ENCODE assay signal across 23 cellular contexts in the genomic region with DNA sequence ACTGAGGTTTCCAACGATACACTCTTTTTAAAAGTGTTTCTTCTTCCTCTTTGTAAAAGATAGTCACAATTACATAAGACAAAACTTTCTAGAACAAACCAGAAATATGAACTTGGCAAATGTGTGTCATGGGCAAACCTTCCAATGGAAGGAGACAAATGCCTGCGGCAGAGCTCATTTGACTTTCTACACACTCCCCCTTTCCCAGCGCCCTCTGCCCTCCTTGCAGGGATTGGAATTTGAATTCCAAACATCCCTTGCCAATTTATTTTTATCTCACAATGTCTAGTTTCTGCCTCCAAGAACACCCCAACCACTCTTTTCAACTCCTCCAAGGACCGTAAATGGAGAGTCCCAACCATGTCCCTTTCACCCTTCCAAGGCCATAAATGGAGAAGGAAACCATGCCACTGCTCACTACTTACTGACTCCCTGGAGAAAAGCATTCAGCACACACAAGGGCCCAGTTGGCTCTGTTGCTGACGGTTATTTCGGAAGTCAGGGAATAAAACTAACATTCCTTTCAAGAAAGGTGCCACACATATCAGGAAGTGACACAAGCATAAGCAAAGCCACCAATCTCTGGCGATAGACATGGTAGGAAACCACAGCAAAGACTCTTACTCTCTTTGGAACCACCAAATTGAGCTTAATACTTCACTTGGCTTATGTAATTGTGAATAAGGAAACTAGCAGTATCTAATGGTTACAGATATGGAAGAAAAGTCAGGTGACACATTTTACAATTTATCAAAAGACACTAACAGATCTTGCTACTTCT. TPM values are rescaled to one million over a fixed set of nuclear protein-coding genes. Genes with fewer than 3 reads are reported as not detected.
DNase-seq lines count a peak whose midpoint lies in the region; ATAC-seq, FAIRE-seq and TF ChIP-seq lines count a peak whose summit lies in the region.
"Had no signal": no experiment of that assay in that cellular context is flagged by ENCODE, and none has a peak within 500 bp of the region (broad histone marks: within the 10 kb centered on the region; RNA-seq: fewer than 3 reads in every experiment).

No MANE protein-coding gene starts in this region.

- peak; percentile 24 for FAIRE-seq in H1 (lab: Jason Lieb, UNC)
- FAIRE-seq: endometrium, GM12878, H54 had no signal

- H3K4me1 ChIP-seq in CD8-positive, alpha-beta T cell (ENCODE audit: insufficient read depth, low read length) = peaks cover 19% of the 10 kb centered on the region
- H3K4me1 ChIP-seq in H1 (replicated peaks in 1 of 4; ENCODE audit: control insufficient read depth in 3 of 4, insufficient read depth in 4 of 4, low read length in 3 of 4) (no peaks in the 10 kb centered on the region), psoas muscle (no peaks in the 10 kb centered on the region), ovary (ENCODE audit: insufficient read depth) (no peaks in the 10 kb centered on the region)

- H3K4me3 ChIP-seq in CD8-positive, alpha-beta T cell (ENCODE audit: low read depth, low read length) = no peak overlapping the region
- H3K4me3 ChIP-seq in H1 (ENCODE audit: extremely low read depth in 1 of 4, insufficient read depth in 2 of 4, low read depth in 3 of 4, low read length in 4 of 4) (no peak overlapping the region), psoas muscle (no peak overlapping the region), ovary (no peak overlapping the region)
- H3K4me3 ChIP-seq: BLaER1 treated with 17β-estradiol and CSF1 and Interleukin-3, amounts not matched to agents 10 nM and 100 nM; GM12878 had no signal

- no peak for TF ChIP-seq EP300 in H1 (IDR thresholded peaks at IDR 0.05; ENCODE audit: borderline replicate concordance in 1 of 2, low read depth in 2 of 2, low read length in 2 of 2)
- no peak for TF ChIP-seq EP300 in ovary (IDR thresholded peaks at IDR 0.05)

- no peaks in the 10 kb centered on the region for H3K27me3 ChIP-seq in CD8-positive, alpha-beta T cell (ENCODE audit: insufficient read depth, low read length)
- H3K27me3 ChIP-seq in H1 (replicated peaks in 1 of 4; ENCODE audit: control insufficient read depth in 3 of 4, extremely low read depth in 1 of 4, insufficient read depth in 3 of 4, low read length in 3 of 4) (no peaks in the 10 kb centered on the region), psoas muscle (ENCODE audit: insufficient read depth in 3 of 3, low read length in 2 of 3) (no peaks in the 10 kb centered on the region), ovary (no peaks in the 10 kb centered on the region)
- H3K27me3 ChIP-seq: BLaER1 treated with 17β-estradiol and CSF1 and Interleukin-3, amounts not matched to agents 10 nM and 100 nM had no signal

- H3K14ac ChIP-seq in H1 (ENCODE audit: insufficient read length) = no peak overlapping the region

- TF ChIP-seq RAD21 in H1 (IDR thresholded peaks at IDR 0.05 in 1 of 2, conservative IDR thresholded peaks at IDR 0.05 in 1 of 2; ENCODE audit: low read depth in 2 of 2, low read length in 2 of 2) = no peak

- no peak overlapping the region for H2BK12ac ChIP-seq in H1 (ENCODE audit: low read depth, low read length)

- POLR2A ChIA-PET in CD8-positive, alpha-beta T cell (lab: Charles Lee) = no interaction called here
- POLR2A ChIA-PET in H1 (lab: Charles Lee; ENCODE audit: partially characterized antibody) = interaction anchor here (2.2 kb wide), 1 partner anchor 13 kb away, joined by 7 read pairs; no protein-coding TSS in a partner anchor

- no peak overlapping the region for H2AFZ ChIP-seq in H1 (ENCODE audit: low read length)

- no peak overlapping the region for H3K18ac ChIP-seq in H1 (ENCODE audit: extremely low read depth, low read length)

- no peak overlapping the region for H2BK120ac ChIP-seq in H1 (replicated peaks; ENCODE audit: low read depth, low read length)

- H3K36me3 Mint-ChIP-seq in CD8-positive, alpha-beta T cell = peaks cover 36% of the 10 kb centered on the region
- peaks cover 17% of the 10 kb centered on the region for H3K36me3 Mint-ChIP-seq in activated T-helper 17 cell treated with anti-CD3 and anti-CD28 coated beads, Interleukin-2, amount 50 U/mL, for 72 hours (ENCODE audit: low read depth)

- ATAC-seq in CD8-positive, alpha-beta T cell = peak; percentile 76
- ATAC-seq in activated T-helper 17 cell treated with anti-CD3 and anti-CD28 coated beads, Interleukin-2, amount 50 U/mL, for 72 hours (replicated peaks) = no peak
- ATAC-seq in psoas muscle = no peak
- no peak for ATAC-seq in HG02973 (IDR thresholded peaks at IDR 0.05; ENCODE audit: unreplicated experiment)
- ATAC-seq: GM12878, SK-N-SH treated with all-trans-retinoic acid at 6 μM for 48 hours had no signal

- H2BK5ac ChIP-seq in H1 (ENCODE audit: low read depth, low read length) = no peak overlapping the region

- 93% methylated on average over 7 of the region's 7 CpGs; no CpG with 5 or more reads in 1 of the 2 experiments for WGBS in H1 (ENCODE audit: extremely low coverage in 1 of 2, insufficient coverage in 1 of 2, insufficient read length in 1 of 2, insufficient replicate concordance in 2 of 2, low coverage in 1 of 2, low lambda C conversion rate in 2 of 2, missing lambda C conversion rate in 1 of 2), 2 experiments
- WGBS in psoas muscle, 3 donors = 91% methylated on average over 7 of the region's 7 CpGs
- 87 to 91% (median 89%) methylated on average over 7 of the region's 7 CpGs for whole genome bisulfite sequencing in ovary, 3 donors

- no peaks in the 10 kb centered on the region for H3K9me3 Mint-ChIP-seq in CD8-positive, alpha-beta T cell
- H3K9me3 Mint-ChIP-seq in activated T-helper 17 cell treated with anti-CD3 and anti-CD28 coated beads, Interleukin-2, amount 50 U/mL, for 72 hours = no peaks in the 10 kb centered on the region
- H3K9me3 Mint-ChIP-seq: activated CD4-positive, alpha-beta T cell treated with anti-CD3 and anti-CD28 coated beads, Interleukin-2, amount 10 ng/mL, durations not matched to agents 7 days and 5 days; activated T-helper 1 cell treated with anti-CD3 and anti-CD28 coated beads, Interleukin-12 subunit alpha, Interleukin-12 subunit beta, Interleukin-2, Interleukin-4 antibody, amounts not matched to agents 30 ng/mL and 10 ng/mL and 1 ng/mL, durations not matched to agents 14 hours and 24 hours and 36 hours; T-helper 2 cell treated with Interferon-gamma antibody and Interleukin-4, amounts not matched to agents 5 μg/mL and 100 μg/mL, for 36 hours had no signal

- intact Hi-C loops in CD8-positive, alpha-beta T cell (cut with DNase I, micrococcal nuclease) = no loop called here
- intact Hi-C loops in psoas muscle (cut with DNase I) = no loop called here
- intact Hi-C loops in ovary (cut with DNase I) = no loop called here

- no peaks in the 10 kb centered on the region for H3K9me3 ChIP-seq in CD8-positive, alpha-beta T cell (ENCODE audit: low read length)
- H3K9me3 ChIP-seq in H1 (ENCODE audit: insufficient read depth in 2 of 2, low read depth in 1 of 2, low read length in 1 of 2) = no peaks in the 10 kb centered on the region
- no peaks in the 10 kb centered on the region for H3K9me3 ChIP-seq in psoas muscle
- no peaks in the 10 kb centered on the region for H3K9me3 ChIP-seq in ovary
- H3K9me3 ChIP-seq: BLaER1 treated with 17β-estradiol and CSF1 and Interleukin-3, amounts not matched to agents 10 nM and 100 nM had no signal

- no peak overlapping the region for H4K91ac ChIP-seq in H1 (replicated peaks; ENCODE audit: insufficient read length, low read length)

- H2BK15ac ChIP-seq in H1 (ENCODE audit: low read length) = no peak overlapping the region

- TF ChIP-seq CTCF in CD8-positive, alpha-beta T cell (IDR thresholded peaks at IDR 0.05) = no peak
- TF ChIP-seq CTCF in H1 (IDR thresholded peaks at IDR 0.05; ENCODE audit: control extremely low read depth in 1 of 3, insufficient read depth in 1 of 3, low read depth in 1 of 3, low read length in 3 of 3) = no peak
- TF ChIP-seq CTCF in psoas muscle (IDR thresholded peaks at IDR 0.05) = no peak
- TF ChIP-seq CTCF in ovary (IDR thresholded peaks at IDR 0.05) = no peak

- peaks cover 3% of the 10 kb centered on the region; the same call in 1 of the 2 replicates for H3K79me1 ChIP-seq in H1 (ENCODE audit: low read depth, low read length)

- H3K79me2 ChIP-seq in H1 (ENCODE audit: control insufficient read depth in 1 of 2, insufficient read depth in 2 of 2, low read length in 2 of 2) = peaks cover 0 to 43% of the 10 kb centered on the region in 2 experiments; a peak in 2 of 4 replicates

- no peak overlapping the region for H4K5ac ChIP-seq in H1 (ENCODE audit: insufficient read length, low read depth, low read length)

- H4K20me1 ChIP-seq in H1 (replicated peaks in 1 of 2; ENCODE audit: control insufficient read depth in 1 of 2, insufficient read depth in 2 of 2, low read length in 2 of 2) = peaks cover 0 to 3% of the 10 kb centered on the region in 2 experiments

- no peak overlapping the region for H3K23ac ChIP-seq in H1 (ENCODE audit: insufficient read length)

- H4K8ac ChIP-seq in H1 (ENCODE audit: extremely low read depth, insufficient read depth, low read length) = no peak overlapping the region

- no peak overlapping the region for H3K9ac ChIP-seq in H1 (replicated peaks in 1 of 4; ENCODE audit: extremely low read depth in 1 of 4, low read depth in 3 of 4, low read length in 3 of 4)
- H3K9ac ChIP-seq: BLaER1 treated with 17β-estradiol and CSF1 and Interleukin-3, amounts not matched to agents 10 nM and 100 nM had no signal

- H3K36me3 ChIP-seq in CD8-positive, alpha-beta T cell (ENCODE audit: insufficient read depth, low read length) = peaks cover 4% of the 10 kb centered on the region
- H3K36me3 ChIP-seq in H1 (ENCODE audit: control insufficient read depth in 2 of 4, insufficient read depth in 4 of 4, low read length in 3 of 4) = peaks cover 0 to 7% (median 4%) of the 10 kb centered on the region in 4 experiments; a peak in 3 of 8 replicates
- peaks cover under 1 to 15% of the 10 kb centered on the region in 2 donors for H3K36me3 ChIP-seq in psoas muscle (ENCODE audit: insufficient read depth in 1 of 2, low read depth in 1 of 2)
- H3K36me3 ChIP-seq in ovary = no peaks in the 10 kb centered on the region

- no peak overlapping the region for H3K4me3 Mint-ChIP-seq in CD8-positive, alpha-beta T cell
- no peak overlapping the region for H3K4me3 Mint-ChIP-seq in activated T-helper 17 cell treated with anti-CD3 and anti-CD28 coated beads, Interleukin-2, amount 50 U/mL, for 72 hours
- H3K4me3 Mint-ChIP-seq: activated CD4-positive, alpha-beta T cell treated with anti-CD3 and anti-CD28 coated beads, Interleukin-2, amount 10 ng/mL, durations not matched to agents 7 days and 5 days; activated T-helper 1 cell treated with anti-CD3 and anti-CD28 coated beads, Interleukin-12 subunit alpha, Interleukin-12 subunit beta, Interleukin-2, Interleukin-4 antibody, amounts not matched to agents 30 ng/mL and 10 ng/mL and 1 ng/mL, durations not matched to agents 14 hours and 24 hours and 36 hours; T-helper 2 cell treated with Interferon-gamma antibody and Interleukin-4, amounts not matched to agents 5 μg/mL and 100 μg/mL, for 36 hours had no signal

- no peaks in the 10 kb centered on the region for H3K27me3 Mint-ChIP-seq in CD8-positive, alpha-beta T cell (ENCODE audit: low read depth)
- no peaks in the 10 kb centered on the region for H3K27me3 Mint-ChIP-seq in activated T-helper 17 cell treated with anti-CD3 and anti-CD28 coated beads, Interleukin-2, amount 50 U/mL, for 72 hours
- H3K27me3 Mint-ChIP-seq: activated CD4-positive, alpha-beta T cell treated with anti-CD3 and anti-CD28 coated beads, Interleukin-2, amount 10 ng/mL, durations not matched to agents 7 days and 5 days had no signal

- TF ChIP-seq POLR2A in H1 (IDR thresholded peaks at IDR 0.05; ENCODE audit: control extremely low read depth in 1 of 2, low read depth in 2 of 2, low read length in 2 of 2) (no peak), ovary (IDR thresholded peaks at IDR 0.05) (no peak)

- no peak overlapping the region for H2AK5ac ChIP-seq in H1 (ENCODE audit: low read depth, low read length)

- no peak overlapping the region for H3K27ac ChIP-seq in CD8-positive, alpha-beta T cell (ENCODE audit: low read depth, low read length)
- H3K27ac ChIP-seq in H1 (ENCODE audit: low read depth, low read length) (no peak overlapping the region), psoas muscle (peak overlapping the region; percentile 7), ovary (no peak overlapping the region)
- H3K27ac ChIP-seq: BLaER1 treated with 17β-estradiol and CSF1 and Interleukin-3, amounts not matched to agents 10 nM and 100 nM; WERI-Rb-1 had no signal

- H3K27ac Mint-ChIP-seq in CD8-positive, alpha-beta T cell = peak overlapping the region; percentile 41
- peak overlapping the region; percentile 14 for H3K27ac Mint-ChIP-seq in activated T-helper 17 cell treated with anti-CD3 and anti-CD28 coated beads, Interleukin-2, amount 50 U/mL, for 72 hours
- H3K27ac Mint-ChIP-seq: activated CD4-positive, alpha-beta T cell treated with anti-CD3 and anti-CD28 coated beads, Interleukin-2, amount 10 ng/mL, durations not matched to agents 7 days and 5 days; activated T-helper 1 cell treated with anti-CD3 and anti-CD28 coated beads, Interleukin-12 subunit alpha, Interleukin-12 subunit beta, Interleukin-2, Interleukin-4 antibody, amounts not matched to agents 30 ng/mL and 10 ng/mL and 1 ng/mL, durations not matched to agents 14 hours and 24 hours and 36 hours; T-helper 2 cell treated with Interferon-gamma antibody and Interleukin-4, amounts not matched to agents 5 μg/mL and 100 μg/mL, for 36 hours had no signal

- CTCF ChIA-PET in CD8-positive, alpha-beta T cell (lab: Charles Lee) = interaction anchor here (1.0 to 1.6 kb wide), 3 partner anchors 22 to 106 kb away, joined by 4 to 6 read pairs (median 4); no protein-coding TSS in a partner anchor
- CTCF ChIA-PET in H1 (lab: Charles Lee; ENCODE audit: partially characterized antibody) = interaction anchor here (1.0 to 5.4 kb wide), 11 partner anchors 9 to 152 kb away, joined by 3 to 53 read pairs (median 14); a partner anchor contains a TSS

- no peak overlapping the region for H3K4me2 ChIP-seq in H1 (ENCODE audit: insufficient read depth in 1 of 2, low read depth in 2 of 2, low read length in 2 of 2)

- no peaks in the 10 kb centered on the region for H3K23me2 ChIP-seq in H1 (ENCODE audit: low read depth, low read length)

- no peak overlapping the region for H2BK20ac ChIP-seq in H1 (ENCODE audit: low read length)

- H3K4ac ChIP-seq in H1 (replicated peaks; ENCODE audit: insufficient read length, low read depth, low read length) = no peak overlapping the region

- no peak for DNase-seq in CD8-positive, alpha-beta T cell
- DNase-seq in H1 (ENCODE audit: low read depth in 1 of 2, low spot score in 2 of 2) = no peak
- no peak for DNase-seq in psoas muscle
- DNase-seq in iPS-NIHi7 (ENCODE audit: extremely low spot score) = no peak
- DNase-seq in ovary = no peak
- DNase-seq in glomerular visceral epithelial cell (ENCODE audit: extremely low spot score) = no peak
- DNase-seq: activated CD4-positive, alpha-beta T cell treated with anti-CD3 and anti-CD28 coated beads, Interleukin-2, amount 10 ng/mL, durations not matched to agents 7 days and 5 days; Calu3; mammary epithelial cell; NCI-H1105; NCI-H2081; WERI-Rb-1 had no signal

- peaks cover 22% of the 10 kb centered on the region for H3K4me1 Mint-ChIP-seq in CD8-positive, alpha-beta T cell (ENCODE audit: low read depth)
- H3K4me1 Mint-ChIP-seq in activated T-helper 17 cell treated with anti-CD3 and anti-CD28 coated beads, Interleukin-2, amount 50 U/mL, for 72 hours = peaks cover 15% of the 10 kb centered on the region

- no peak overlapping the region for H3K56ac ChIP-seq in H1 (replicated peaks; ENCODE audit: insufficient read length, low read depth, low read length)

RNA-seq across cellular contexts. Expression of a gene that starts 15.0 kb away (rescaled TPM):
- 1 to 10 TPM in 1 of 2 experiments, under 1 TPM in 1; 0.69 to 1.6 TPM for total RNA-seq in CD8-positive, alpha-beta T cell
- total RNA-seq in activated T-helper 17 cell treated with anti-CD3 and anti-CD28 coated beads, Interleukin-2, amount 50 U/mL, for 72 hours = under 1 TPM; 0.50 to 0.84 TPM
- total RNA-seq in H1 (2021; fragmentation: NEBNext Ultra II Directional; extraction: Animal tissue kit (Norgen Biotek cat#: 25700)) = 0.17 TPM in 1 of 2 replicates, not detected in the other
- 0.09 and 0.19 TPM in 2 replicates for polyA plus RNA-seq in H1 (2011; rRNA removed)
- 0.21 TPM for polyA plus RNA-seq in H1 (2011; cell fraction: cytosol; rRNA removed)
- polyA plus RNA-seq in H1 (2011; cell fraction: nucleus; rRNA removed) = 0.91 TPM
- polyA plus RNA-seq in H1 (2012, experiment 1 of 2) = 0.10 to 0.31 TPM (median 0.22 TPM) in 4 replicates
- polyA plus RNA-seq in H1 (2012, experiment 2 of 2) = 0.26 TPM
- 0.39 TPM for polyA plus RNA-seq in H1 (2013, experiment 1 of 2)
- polyA plus RNA-seq in H1 (2013, experiment 2 of 2) = 0.26 TPM
- polyA minus RNA-seq in H1 (2011; rRNA and poly(A)+ RNA removed) = 0.32 TPM in 1 of 2 replicates, not detected in the other
- polyA minus RNA-seq in H1 (2011; cell fraction: cytosol; rRNA and poly(A)+ RNA removed) = not detected
- polyA minus RNA-seq in H1 (2011; cell fraction: nucleus; rRNA and poly(A)+ RNA removed) = not detected
- total RNA-seq in psoas muscle = 10 to 100 TPM; 20.1 to 35.5 (median 28.8) TPM
- polyA plus RNA-seq in psoas muscle = 10 to 100 TPM; 18.4 to 37.2 (median 26.2) TPM
- total RNA-seq in ovary = 10 to 100 TPM in 4 of 7 donors, 1 to 10 TPM in 3; 7.3 to 28.4 (median 11.2) TPM
- 10 to 100 TPM; 40.7 to 46.6 TPM for polyA plus RNA-seq in ovary
- polyA plus RNA-seq: mammary epithelial cell had no signal

RNA-seq across cellular contexts. Expression of a gene that starts 23.2 kb away (rescaled TPM):
- total RNA-seq in CD8-positive, alpha-beta T cell = 1 to 10 TPM; 4.3 to 4.5 TPM
- total RNA-seq in activated T-helper 17 cell treated with anti-CD3 and anti-CD28 coated beads, Interleukin-2, amount 50 U/mL, for 72 hours = 10 to 100 TPM in 1 of 2 donors, 1 to 10 TPM in 1; 6.9 to 10.6 TPM
- total RNA-seq in H1 (2021; fragmentation: NEBNext Ultra II Directional; extraction: Animal tissue kit (Norgen Biotek cat#: 25700)) = 15.9 and 17.3 TPM in 2 replicates
- 5.6 and 8.2 TPM in 2 replicates for polyA plus RNA-seq in H1 (2011; rRNA removed)
- 10.5 TPM for polyA plus RNA-seq in H1 (2011; cell fraction: cytosol; rRNA removed)
- 10.8 TPM for polyA plus RNA-seq in H1 (2011; cell fraction: nucleus; rRNA removed)
- polyA plus RNA-seq in H1 (2012, experiment 1 of 2) = 8.2 to 13.3 TPM (median 10.5 TPM) in 4 replicates
- polyA plus RNA-seq in H1 (2012, experiment 2 of 2) = 5.9 TPM
- polyA plus RNA-seq in H1 (2013, experiment 1 of 2) = 13.3 TPM
- polyA plus RNA-seq in H1 (2013, experiment 2 of 2) = 12.5 TPM
- polyA minus RNA-seq in H1 (2011; rRNA and poly(A)+ RNA removed) = 4.2 and 4.6 TPM in 2 replicates
- polyA minus RNA-seq in H1 (2011; cell fraction: cytosol; rRNA and poly(A)+ RNA removed) = 9.2 TPM
- polyA minus RNA-seq in H1 (2011; cell fraction: nucleus; rRNA and poly(A)+ RNA removed) = 17.6 TPM
- total RNA-seq in psoas muscle = 1 to 10 TPM; 3.0 to 4.5 (median 4.1) TPM
- polyA plus RNA-seq in psoas muscle = 1 to 10 TPM; 2.8 to 5.4 (median 4.0) TPM
- 10 to 100 TPM; 14.8 to 19.4 (median 17.1) TPM for total RNA-seq in ovary
- 10 to 100 TPM in 1 of 2 donors, 1 to 10 TPM in 1; 9.9 to 16.7 TPM for polyA plus RNA-seq in ovary

RNA-seq across cellular contexts. Expression of a gene that starts 25.0 kb away (rescaled TPM):
- total RNA-seq in CD8-positive, alpha-beta T cell = under 1 TPM; 0.58 to 0.65 TPM
- not detected for total RNA-seq in activated T-helper 17 cell treated with anti-CD3 and anti-CD28 coated beads, Interleukin-2, amount 50 U/mL, for 72 hours
- total RNA-seq in H1 (2021; fragmentation: NEBNext Ultra II Directional; extraction: Animal tissue kit (Norgen Biotek cat#: 25700)) = not detected in 2 replicates
- polyA plus RNA-seq in H1 (2011; rRNA removed) (0.18 and 0.35 TPM in 2 replicates), psoas muscle (under 1 TPM; 0.15 to 0.36 (median 0.17) TPM), ovary (under 1 TPM; 0.30 to 0.48 TPM)
- not detected for polyA plus RNA-seq in H1 (2011; cell fraction: cytosol; rRNA removed)
- not detected for polyA plus RNA-seq in H1 (2011; cell fraction: nucleus; rRNA removed)
- 0.16 to 0.42 TPM (median 0.28 TPM) in 3 of 4 replicates, not detected in the other for polyA plus RNA-seq in H1 (2012, experiment 1 of 2)
- 0.16 TPM for polyA plus RNA-seq in H1 (2012, experiment 2 of 2)
- polyA plus RNA-seq in H1 (2013, experiment 1 of 2) = not detected
- not detected for polyA plus RNA-seq in H1 (2013, experiment 2 of 2)
- not detected in 2 replicates for polyA minus RNA-seq in H1 (2011; rRNA and poly(A)+ RNA removed)
- polyA minus RNA-seq in H1 (2011; cell fraction: cytosol; rRNA and poly(A)+ RNA removed) = not detected
- polyA minus RNA-seq in H1 (2011; cell fraction: nucleus; rRNA and poly(A)+ RNA removed) = not detected
- total RNA-seq in psoas muscle (under 1 TPM; 0.30 to 0.58 (median 0.37) TPM), ovary (10 to 100 TPM in 1 of 7 donors, 1 to 10 TPM in 3, under 1 TPM in 2, not detected in 1; 0.38 to 27.1 (median 1.8) TPM)
- total RNA-seq: activated T-helper 1 cell treated with anti-CD3 and anti-CD28 coated beads, Interleukin-12 subunit alpha, Interleukin-12 subunit beta, Interleukin-2, Interleukin-4 antibody, amounts not matched to agents 30 ng/mL and 10 ng/mL and 1 ng/mL, durations not matched to agents 14 hours and 24 hours and 36 hours; Calu3; fibroblast of lung; LHCN-M2; mammary epithelial cell had no signal
- polyA plus RNA-seq: fibroblast of lung, mammary epithelial cell had no signal

RNA-seq across cellular contexts. Expression of a gene that starts 37.3 kb away (rescaled TPM):
- total RNA-seq in CD8-positive, alpha-beta T cell = under 1 TPM; 0.31 to 0.41 TPM
- total RNA-seq in activated T-helper 17 cell treated with anti-CD3 and anti-CD28 coated beads, Interleukin-2, amount 50 U/mL, for 72 hours = 1 to 10 TPM; 7.3 to 8.0 TPM
- 0.60 and 0.75 TPM in 2 replicates for total RNA-seq in H1 (2021; fragmentation: NEBNext Ultra II Directional; extraction: Animal tissue kit (Norgen Biotek cat#: 25700))
- polyA plus RNA-seq in H1 (2011; rRNA removed) (1.0 and 1.5 TPM in 2 replicates), psoas muscle (1 to 10 TPM in 2 of 3 donors, under 1 TPM in 1; 0.69 to 1.7 (median 1.0) TPM), ovary (1 to 10 TPM; 3.3 to 5.1 TPM)
- polyA plus RNA-seq in H1 (2011; cell fraction: cytosol; rRNA removed) = 0.54 TPM
- polyA plus RNA-seq in H1 (2011; cell fraction: nucleus; rRNA removed) = 1.7 TPM
- polyA plus RNA-seq in H1 (2012, experiment 1 of 2) = 0.76 to 1.2 TPM (median 0.92 TPM) in 4 replicates
- polyA plus RNA-seq in H1 (2012, experiment 2 of 2) = 0.89 TPM
- 1.2 TPM for polyA plus RNA-seq in H1 (2013, experiment 1 of 2)
- 0.83 TPM for polyA plus RNA-seq in H1 (2013, experiment 2 of 2)
- 0.38 TPM in 1 of 2 replicates, not detected in the other for polyA minus RNA-seq in H1 (2011; rRNA and poly(A)+ RNA removed)
- polyA minus RNA-seq in H1 (2011; cell fraction: cytosol; rRNA and poly(A)+ RNA removed) = not detected
- not detected for polyA minus RNA-seq in H1 (2011; cell fraction: nucleus; rRNA and poly(A)+ RNA removed)
- total RNA-seq in psoas muscle (1 to 10 TPM in 2 of 4 donors, under 1 TPM in 2; 0.89 to 2.1 (median 1.2) TPM), ovary (1 to 10 TPM in 6 of 7 donors, not detected in 1; 1.1 to 7.0 (median 4.2) TPM)
